16 cellular contexts compared by ENCODE assay signal in the genomic region with DNA sequence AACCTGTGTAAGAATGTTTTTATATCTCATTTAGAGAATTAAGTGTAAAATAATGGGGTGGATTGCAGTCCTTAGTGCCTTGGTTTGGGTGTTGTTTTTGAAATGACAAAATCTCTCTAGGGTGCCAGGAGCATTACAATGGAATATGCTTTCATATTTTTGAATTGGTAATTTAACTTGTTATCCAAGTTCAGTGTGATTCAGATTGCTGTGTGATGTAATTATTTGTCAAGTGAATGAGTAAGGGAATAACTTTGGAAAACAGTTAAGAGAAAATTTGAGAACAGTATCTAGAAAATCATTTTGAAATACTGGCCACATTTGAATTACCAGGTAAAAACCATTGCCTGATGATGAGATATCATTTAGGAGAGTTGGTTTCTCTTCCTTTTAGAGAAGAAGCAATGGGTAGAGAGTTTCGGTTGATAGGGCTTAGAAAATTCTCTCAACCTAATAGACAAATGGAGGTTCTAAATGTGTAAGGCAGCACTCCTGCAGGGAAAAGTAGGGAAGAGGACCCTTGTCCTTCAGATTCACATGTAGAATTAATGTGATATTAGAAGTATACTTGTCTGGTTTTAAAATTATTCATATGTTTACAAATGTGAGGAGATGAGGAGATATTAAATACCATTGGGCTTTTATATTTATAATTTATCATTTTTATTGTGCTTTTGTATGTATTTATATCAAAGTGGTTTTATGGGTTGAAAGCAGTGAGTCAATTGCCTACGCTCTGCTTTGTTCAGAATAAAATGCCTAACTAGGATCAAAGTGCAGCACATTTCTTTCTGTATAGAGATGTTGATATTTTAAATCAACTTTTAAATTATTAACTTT.
A peak's percentile ranks its signal among the peaks of the same experiment; 100 is the strongest.
DNase-seq lines count a peak whose midpoint lies in the region; ATAC-seq and TF ChIP-seq lines count a peak whose summit lies in the region.
"Had no signal": no experiment of that assay in that cellular context is flagged by ENCODE, and none has a peak within 500 bp of the region (broad histone marks: within the 10 kb centered on the region; RNA-seq: fewer than 3 reads in every experiment).

No MANE protein-coding gene starts in this region.

- ATAC-seq in GM21723 (IDR thresholded peaks at IDR 0.05; ENCODE audit: unreplicated experiment) (peak; percentile 39), WTC11 (no peak), aorta (ENCODE audit: low FRiP score) (no peak), HG03025 (IDR thresholded peaks at IDR 0.05; ENCODE audit: low FRiP score, unreplicated experiment) (no peak)
- ATAC-seq: activated CD8-positive, alpha-beta T cell treated with anti-CD3 and anti-CD28 coated beads for 36 hours had no signal

- H3K27ac Mint-ChIP-seq in WTC11, result peak overlapping the region; percentile 98
- H3K27ac Mint-ChIP-seq: activated CD8-positive, alpha-beta T cell treated with anti-CD3 and anti-CD28 coated beads for 36 hours; activated naive CD4-positive, alpha-beta T cell treated with anti-CD3 and anti-CD28 coated beads, Interleukin-2, amount 10 ng/mL, durations not matched to agents 7 days and 5 days; memory B cell had no signal

- WGBS in aorta, 2 donors, result 94% methylated on average over 2 of the region's 2 CpGs

- H3K4me3 ChIP-seq in aorta (ENCODE audit: low read length in 2 of 2), result no peak overlapping the region
- H3K4me3 ChIP-seq: spleen, tibial artery had no signal

- peaks cover 73% of the 10 kb centered on the region for H3K4me1 Mint-ChIP-seq in WTC11

- no peak overlapping the region for H3K27ac ChIP-seq in aorta (ENCODE audit: low read depth in 1 of 2, low read length in 2 of 2)
- H3K27ac ChIP-seq: neutrophil, spleen, tibial artery had no signal

- H3K9me3 Mint-ChIP-seq in WTC11, result no peaks in the 10 kb centered on the region
- H3K9me3 Mint-ChIP-seq: activated CD8-positive, alpha-beta T cell treated with anti-CD3 and anti-CD28 coated beads for 36 hours; activated naive CD4-positive, alpha-beta T cell treated with anti-CD3 and anti-CD28 coated beads, Interleukin-2, amount 10 ng/mL, durations not matched to agents 7 days and 5 days; memory B cell had no signal

- no peaks in the 10 kb centered on the region for H3K27me3 Mint-ChIP-seq in WTC11 (ENCODE audit: low read depth)
- H3K27me3 Mint-ChIP-seq: activated CD8-positive, alpha-beta T cell treated with anti-CD3 and anti-CD28 coated beads for 36 hours; activated naive CD4-positive, alpha-beta T cell treated with anti-CD3 and anti-CD28 coated beads, Interleukin-2, amount 10 ng/mL, durations not matched to agents 7 days and 5 days; memory B cell had no signal

- H3K9me3 ChIP-seq in aorta (ENCODE audit: control insufficient read depth, low read length), result no peaks in the 10 kb centered on the region
- H3K9me3 ChIP-seq: neutrophil, spleen, tibial artery had no signal

- TF ChIP-seq CTCF in WTC11 (IDR thresholded peaks at IDR 0.05), result no peak

- intact Hi-C loops in aorta (cut with DNase I), result no loop called here

- DNase-seq in AG08395 (ENCODE audit: low spot score), result peak; percentile 7
- no peak for DNase-seq in WTC11 (ENCODE audit: low spot score)
- DNase-seq in iris pigment epithelial cell (ENCODE audit: low read depth), result peak; percentile 52
- no peak for DNase-seq in MV-4-11 (lab: John Stamatoyannopoulos, UW)
- no peak for DNase-seq in aorta
- DNase-seq in LoVo (ENCODE audit: low spot score), result no peak
- DNase-seq: activated naive CD4-positive, alpha-beta T cell treated with anti-CD3 and anti-CD28 coated beads, Interleukin-2, amount 10 ng/mL, durations not matched to agents 7 days and 5 days; NCI-H524 treated with DMSO at 0.1 percent for 48 hours; SHP77; spleen; tibial artery had no signal

- H3K36me3 ChIP-seq in aorta (ENCODE audit: control insufficient read depth in 1 of 2, insufficient read depth in 2 of 2, low read length in 1 of 2), result no peaks in the 10 kb centered on the region
- H3K36me3 ChIP-seq: neutrophil, spleen, tibial artery had no signal

- no peaks in the 10 kb centered on the region for H3K27me3 ChIP-seq in aorta (ENCODE audit: control insufficient read depth in 1 of 2, insufficient read depth in 2 of 2, low read length in 1 of 2)
- H3K27me3 ChIP-seq: neutrophil, spleen, tibial artery had no signal

- no peaks in the 10 kb centered on the region for H3K4me1 ChIP-seq in aorta (ENCODE audit: control insufficient read depth in 1 of 2, insufficient read depth in 2 of 2, low read length in 2 of 2)
- H3K4me1 ChIP-seq: tibial artery had no signal

- POLR2A ChIA-PET in WTC11 (lab: Charles Lee), result no interaction called here

- H3K4me3 Mint-ChIP-seq in WTC11, result peak overlapping the region; percentile 60
- H3K4me3 Mint-ChIP-seq: activated CD8-positive, alpha-beta T cell treated with anti-CD3 and anti-CD28 coated beads for 36 hours; activated naive CD4-positive, alpha-beta T cell treated with anti-CD3 and anti-CD28 coated beads, Interleukin-2, amount 10 ng/mL, durations not matched to agents 7 days and 5 days; memory B cell had no signal

- 0 out of 2 replicates have a peak, but pooled peaks cover 4% of the 10 kb centered on the region for H3K36me3 Mint-ChIP-seq in WTC11
- H3K36me3 Mint-ChIP-seq: activated naive CD4-positive, alpha-beta T cell treated with anti-CD3 and anti-CD28 coated beads, Interleukin-2, amount 10 ng/mL, durations not matched to agents 7 days and 5 days; memory B cell had no signal

- CTCF ChIA-PET in WTC11 (lab: Charles Lee), result no interaction called here

TF ChIP-seq in WTC11, 78 proteins besides CTCF, POLR2A, EP300 and RAD21:
- TF ChIP-seq, protein P1, sequence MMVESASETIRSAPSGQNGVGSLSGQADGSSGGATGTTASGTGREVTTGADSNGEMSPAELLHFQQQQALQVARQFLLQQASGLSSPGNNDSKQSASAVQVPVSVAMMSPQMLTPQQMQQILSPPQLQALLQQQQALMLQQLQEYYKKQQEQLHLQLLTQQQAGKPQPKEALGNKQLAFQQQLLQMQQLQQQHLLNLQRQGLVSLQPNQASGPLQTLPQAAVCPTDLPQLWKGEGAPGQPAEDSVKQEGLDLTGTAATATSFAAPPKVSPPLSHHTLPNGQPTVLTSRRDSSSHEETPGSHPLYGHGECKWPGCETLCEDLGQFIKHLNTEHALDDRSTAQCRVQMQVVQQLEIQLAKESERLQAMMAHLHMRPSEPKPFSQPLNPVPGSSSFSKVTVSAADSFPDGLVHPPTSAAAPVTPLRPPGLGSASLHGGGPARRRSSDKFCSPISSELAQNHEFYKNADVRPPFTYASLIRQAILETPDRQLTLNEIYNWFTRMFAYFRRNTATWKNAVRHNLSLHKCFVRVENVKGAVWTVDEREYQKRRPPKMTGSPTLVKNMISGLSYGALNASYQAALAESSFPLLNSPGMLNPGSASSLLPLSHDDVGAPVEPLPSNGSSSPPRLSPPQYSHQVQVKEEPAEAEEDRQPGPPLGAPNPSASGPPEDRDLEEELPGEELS (CRISPR knock-in tag; IDR thresholded peaks at IDR 0.05), result peak; percentile 48; the same call in 1 of the 2 replicates
- TF ChIP-seq JAZF1 (CRISPR knock-in tag; IDR thresholded peaks at IDR 0.05) (no peak), ZNF396 (CRISPR knock-in tag; IDR thresholded peaks at IDR 0.05; ENCODE audit: borderline replicate concordance) (no peak)

Comparison
In these comparisons a context has a peak if more than half of its experiments do, and no peak if none do; other contexts are left out.
1. DNase-seq: peak in AG08395 (single experiment) and iris pigment epithelial cell (single experiment); none in WTC11 (single experiment), MV-4-11 (single experiment), aorta (0 of 2) and LoVo (single experiment).